In genomic region chr12:19960527-19960926, GRCh38 we compare ENCODE assay signal across 21 cellular contexts.
"Had no signal": no experiment of that assay in that cellular context is flagged by ENCODE, and none has a peak within 500 bp of the region (broad histone marks: within the 10 kb centered on the region; RNA-seq: fewer than 3 reads in every experiment).

No MANE protein-coding gene starts in this region.

- H3K27ac ChIP-seq: colonic mucosa, dorsolateral prefrontal cortex, epithelial cell of prostate, esophagus squamous epithelium, gastrocnemius medialis, heart right ventricle, left lung, lower lobe of right lung had no signal

- H3K27me3 ChIP-seq: colonic mucosa, dorsolateral prefrontal cortex, esophagus squamous epithelium, gastrocnemius medialis, heart right ventricle, left lung had no signal

- DNase-seq: colonic mucosa; cortex of kidney; dorsolateral prefrontal cortex; effector CD4-positive, alpha-beta T cell; effector memory CD4-positive, alpha-beta T cell; erythroblast; esophagus squamous epithelium; foreskin fibroblast; foreskin melanocyte; gastrocnemius medialis; glutamatergic neuron; head of caudate nucleus; heart right ventricle; hippocampal formation; left cardiac atrium; left lung; left ventricle myocardium superior; lower lobe of right lung; mesenchymal stem cell; mucosa of descending colon had no signal

- H3K36me3 ChIP-seq: colonic mucosa, esophagus squamous epithelium, gastrocnemius medialis, heart right ventricle, left lung, lower lobe of right lung had no signal

- H3K9me3 ChIP-seq: colonic mucosa, esophagus squamous epithelium, gastrocnemius medialis, heart right ventricle, left lung, lower lobe of right lung, mucosa of descending colon had no signal

- H3K4me3 ChIP-seq: colonic mucosa, dorsolateral prefrontal cortex, esophagus squamous epithelium, gastrocnemius medialis, heart right ventricle, left lung, lower lobe of right lung, mucosa of descending colon had no signal

- H3K4me1 ChIP-seq: colonic mucosa, esophagus squamous epithelium, gastrocnemius medialis, left lung, lower lobe of right lung had no signal
